Comparison of ENCODE assay signal across 1 cellular context in the genomic region with DNA sequence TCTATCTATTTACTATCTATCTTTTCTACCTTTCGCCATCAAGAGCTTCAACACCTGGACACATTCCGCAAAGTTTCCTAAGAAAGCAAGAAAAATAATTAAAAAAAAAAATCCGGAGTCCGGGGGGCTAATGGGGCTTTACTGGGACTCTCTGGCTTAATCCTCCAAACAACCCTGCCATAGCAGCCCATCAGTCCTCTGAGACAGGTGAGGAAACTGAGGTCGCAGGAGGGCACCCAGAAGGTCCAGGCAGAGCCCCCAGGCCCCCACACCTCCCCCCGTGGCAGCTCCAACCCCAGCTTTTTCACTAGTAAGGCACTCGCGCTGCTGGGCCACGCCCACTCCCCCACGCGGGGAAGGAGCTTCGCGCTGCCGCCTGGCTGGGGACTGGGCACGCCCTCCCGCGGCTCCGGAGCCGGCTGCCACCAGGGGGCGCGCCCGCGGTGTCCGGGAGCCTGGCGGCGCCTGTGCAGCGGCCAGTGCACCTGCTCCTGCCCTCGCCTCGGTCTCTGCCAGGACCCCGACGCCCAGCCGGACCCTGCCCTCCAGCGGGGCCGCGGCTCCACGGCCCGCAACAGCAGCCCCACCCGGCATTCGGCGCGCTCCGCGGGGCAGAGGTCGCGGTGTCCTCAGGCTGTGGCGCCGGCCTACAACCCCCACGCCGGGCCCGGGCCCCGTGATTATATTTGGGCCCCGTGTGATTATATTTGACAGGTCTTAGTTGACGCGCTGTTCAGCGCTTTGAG.
TF ChIP-seq lines count a peak whose summit lies in the region.

No MANE protein-coding gene starts in this region.

TF ChIP-seq in GM12878, 131 proteins besides CTCF, POLR2A, EP300 and RAD21 (continued from another document):
- TF ChIP-seq ZBTB4 (CRISPR knock-in tag; IDR thresholded peaks at IDR 0.05): no peak
- peak; percentile 34; the same call in 1 of the 2 replicates for TF ChIP-seq IKZF1 (conservative IDR thresholded peaks at IDR 0.05)
- TF ChIP-seq USF1 (IDR thresholded peaks at IDR 0.05; ENCODE audit: borderline replicate concordance, extremely low read length, insufficient read depth, low read depth, low read length): no peak
- TF ChIP-seq RELA (IDR thresholded peaks at IDR 0.05; ENCODE audit: borderline replicate concordance, partially characterized antibody): no peak
- TF ChIP-seq SMC3 (IDR thresholded peaks at IDR 0.05; ENCODE audit: borderline replicate concordance, low read length): peak; percentile 41; the same call in 1 of the 2 replicates
- no peak for TF ChIP-seq EGR1 (IDR thresholded peaks at IDR 0.05; ENCODE audit: borderline replicate concordance in 1 of 2, low read depth in 2 of 2, low read length in 2 of 2)
- no peak for TF ChIP-seq MTA3 (IDR thresholded peaks at IDR 0.05; ENCODE audit: borderline replicate concordance, low read length)
- TF ChIP-seq MYB (IDR thresholded peaks at IDR 0.05; ENCODE audit: borderline replicate concordance, low read depth, low read length): no peak
- TF ChIP-seq CHD2 (IDR thresholded peaks at IDR 0.05; ENCODE audit: borderline replicate concordance, low read depth, low read length): no peak
- TF ChIP-seq BHLHE40 (IDR thresholded peaks at IDR 0.05; ENCODE audit: borderline replicate concordance in 1 of 2, low read depth in 2 of 2, low read length in 1 of 2): peak; percentile 21 to 76; a peak in 2 of 4 replicates
- TF ChIP-seq POU2F2 (IDR thresholded peaks at IDR 0.05; ENCODE audit: borderline replicate concordance, low read depth, low read length): no peak
- TF ChIP-seq CHD4 (IDR thresholded peaks at IDR 0.05): no peak
- no peak for TF ChIP-seq KLF5 (IDR thresholded peaks at IDR 0.05; ENCODE audit: partially characterized antibody)
- TF ChIP-seq, protein P1, sequence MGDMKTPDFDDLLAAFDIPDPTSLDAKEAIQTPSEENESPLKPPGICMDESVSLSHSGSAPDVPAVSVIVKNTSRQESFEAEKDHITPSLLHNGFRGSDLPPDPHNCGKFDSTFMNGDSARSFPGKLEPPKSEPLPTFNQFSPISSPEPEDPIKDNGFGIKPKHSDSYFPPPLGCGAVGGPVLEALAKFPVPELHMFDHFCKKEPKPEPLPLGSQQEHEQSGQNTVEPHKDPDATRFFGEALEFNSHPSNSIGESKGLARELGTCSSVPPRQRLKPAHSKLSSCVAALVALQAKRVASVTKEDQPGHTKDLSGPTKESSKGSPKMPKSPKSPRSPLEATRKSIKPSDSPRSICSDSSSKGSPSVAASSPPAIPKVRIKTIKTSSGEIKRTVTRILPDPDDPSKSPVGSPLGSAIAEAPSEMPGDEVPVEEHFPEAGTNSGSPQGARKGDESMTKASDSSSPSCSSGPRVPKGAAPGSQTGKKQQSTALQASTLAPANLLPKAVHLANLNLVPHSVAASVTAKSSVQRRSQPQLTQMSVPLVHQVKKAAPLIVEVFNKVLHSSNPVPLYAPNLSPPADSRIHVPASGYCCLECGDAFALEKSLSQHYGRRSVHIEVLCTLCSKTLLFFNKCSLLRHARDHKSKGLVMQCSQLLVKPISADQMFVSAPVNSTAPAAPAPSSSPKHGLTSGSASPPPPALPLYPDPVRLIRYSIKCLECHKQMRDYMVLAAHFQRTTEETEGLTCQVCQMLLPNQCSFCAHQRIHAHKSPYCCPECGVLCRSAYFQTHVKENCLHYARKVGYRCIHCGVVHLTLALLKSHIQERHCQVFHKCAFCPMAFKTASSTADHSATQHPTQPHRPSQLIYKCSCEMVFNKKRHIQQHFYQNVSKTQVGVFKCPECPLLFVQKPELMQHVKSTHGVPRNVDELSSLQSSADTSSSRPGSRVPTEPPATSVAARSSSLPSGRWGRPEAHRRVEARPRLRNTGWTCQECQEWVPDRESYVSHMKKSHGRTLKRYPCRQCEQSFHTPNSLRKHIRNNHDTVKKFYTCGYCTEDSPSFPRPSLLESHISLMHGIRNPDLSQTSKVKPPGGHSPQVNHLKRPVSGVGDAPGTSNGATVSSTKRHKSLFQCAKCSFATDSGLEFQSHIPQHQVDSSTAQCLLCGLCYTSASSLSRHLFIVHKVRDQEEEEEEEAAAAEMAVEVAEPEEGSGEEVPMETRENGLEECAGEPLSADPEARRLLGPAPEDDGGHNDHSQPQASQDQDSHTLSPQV (IDR thresholded peaks at IDR 0.05): 0 out of 2 replicates have a peak, but pooled peaks have one; percentile 30
- TF ChIP-seq TCF7 (IDR thresholded peaks at IDR 0.05; ENCODE audit: borderline replicate concordance): no peak
- 0 out of 2 replicates have a peak, but pooled peaks have one; percentile 38 for TF ChIP-seq ZNF687 (IDR thresholded peaks at IDR 0.05)
- peak; percentile 52; the same call in 1 of the 2 replicates for TF ChIP-seq NR2F1 (conservative IDR thresholded peaks at IDR 0.05)
- TF ChIP-seq MXI1 (IDR thresholded peaks at IDR 0.05; ENCODE audit: low read depth, low read length): no peak
- no peak for TF ChIP-seq RCOR1 (conservative IDR thresholded peaks at IDR 0.05; ENCODE audit: low read depth, low read length)
- peak; percentile 88 for TF ChIP-seq BACH1 (IDR thresholded peaks at IDR 0.05; ENCODE audit: borderline replicate concordance)
- TF ChIP-seq STAT1 (conservative IDR thresholded peaks at IDR 0.05): no peak
- TF ChIP-seq GABPA (IDR thresholded peaks at IDR 0.05; ENCODE audit: low read depth): no peak
- TF ChIP-seq WRNIP1 (IDR thresholded peaks at IDR 0.05; ENCODE audit: borderline replicate concordance, low read depth, low read length): no peak
- no peak for TF ChIP-seq ATF2 (IDR thresholded peaks at IDR 0.05; ENCODE audit: low read length)
- TF ChIP-seq LARP7 (IDR thresholded peaks at IDR 0.05): 0 out of 2 replicates have a peak, but pooled peaks have one; percentile 58
- no peak for TF ChIP-seq SKIL (IDR thresholded peaks at IDR 0.05; ENCODE audit: low read depth, poor library complexity, severe bottlenecking)
- TF ChIP-seq ZNF207 (IDR thresholded peaks at IDR 0.05; ENCODE audit: borderline replicate concordance): 0 out of 2 replicates have a peak, but pooled peaks have one; percentile 31
- TF ChIP-seq TCF3 (IDR thresholded peaks at IDR 0.05; ENCODE audit: borderline replicate concordance, insufficient read depth, low read depth, low read length): 0 out of 2 replicates have a peak, but pooled peaks have one; percentile 32
